In the genomic region with DNA sequence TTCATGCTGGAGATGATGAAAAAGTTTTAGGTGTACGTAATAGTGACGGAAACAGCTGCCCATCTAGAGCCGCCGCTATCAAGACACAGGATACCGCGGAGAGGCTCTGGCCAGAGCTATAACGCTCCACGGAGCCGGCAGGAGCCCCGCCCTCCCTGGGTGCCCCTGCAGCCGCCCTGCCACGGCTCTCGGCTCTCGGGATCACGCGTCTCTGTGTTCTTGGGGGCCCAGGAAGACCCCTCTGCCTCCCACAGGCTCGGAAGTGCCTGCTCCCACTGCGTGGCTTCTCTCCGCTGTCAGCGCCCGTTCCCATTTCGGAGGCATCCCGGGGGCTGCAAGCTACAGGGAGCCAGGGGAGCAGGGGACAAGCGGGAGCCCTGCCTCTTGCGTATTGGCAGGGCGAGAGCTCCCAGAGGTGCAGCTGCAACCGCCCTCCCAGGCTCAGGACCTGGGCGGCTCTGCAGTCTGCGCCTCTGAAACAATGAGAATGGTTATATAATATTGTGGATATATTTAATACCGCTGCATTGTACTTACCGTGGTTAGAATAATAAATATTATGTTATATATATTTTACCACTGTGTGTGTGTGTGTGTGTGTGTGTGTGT, we compare ENCODE assay signal across 18 cellular contexts. TPM values are rescaled to one million over a fixed set of nuclear protein-coding genes. Genes with fewer than 3 reads are reported as not detected.
A peak's percentile ranks its signal among the peaks of the same experiment; 100 is the strongest.
DNase-seq lines count a peak whose midpoint lies in the region; ATAC-seq and TF ChIP-seq lines count a peak whose summit lies in the region.
"Had no signal": no experiment of that assay in that cellular context is flagged by ENCODE, and none has a peak within 500 bp of the region (broad histone marks: within the 10 kb centered on the region; RNA-seq: fewer than 3 reads in every experiment).

No MANE protein-coding gene starts in this region.

- ATAC-seq in Right ventricle myocardium inferior (no peak), upper lobe of right lung (no peak), WTC11 (no peak)
- ATAC-seq: CD8-positive, alpha-beta T cell had no signal

- no peaks in the 10 kb centered on the region for H3K27me3 Mint-ChIP-seq in WTC11 (ENCODE audit: low read depth)
- H3K27me3 Mint-ChIP-seq in CD8-positive, alpha-beta memory T cell = peaks cover 4 to 19% of the 10 kb centered on the region in 2 donors

- H3K27me3 ChIP-seq in adipocyte (replicated peaks; ENCODE audit: control insufficient read depth, insufficient read depth, low read length) (no peaks in the 10 kb centered on the region), upper lobe of right lung (no peaks in the 10 kb centered on the region)
- no peaks in the 10 kb centered on the region for H3K27me3 ChIP-seq in CD8-positive, alpha-beta memory T cell (ENCODE audit: insufficient read depth, low read length, poor library complexity, severe bottlenecking)
- H3K27me3 ChIP-seq: BLaER1 had no signal

- no peak overlapping the region for H3K27ac ChIP-seq in upper lobe of right lung
- H3K27ac ChIP-seq in CD8-positive, alpha-beta memory T cell (ENCODE audit: low read depth, low read length) = no peak overlapping the region
- H3K27ac ChIP-seq: BLaER1, SK-N-MC had no signal

- DNase-seq in Right ventricle myocardium inferior (ENCODE audit: missing footprints) (peak; percentile 35), cardiac septum (ENCODE audit: low spot score) (no peak), adipocyte (ENCODE audit: low read depth) (no peak), left kidney (ENCODE audit: low read depth, low spot score) (peak; percentile 3), upper lobe of right lung (peak; percentile 63), WTC11 (ENCODE audit: low spot score) (no peak), cerebellar cortex (ENCODE audit: low spot score) (no peak)
- no peak for DNase-seq in CD8-positive, alpha-beta memory T cell
- DNase-seq: 8988T; CD8-positive, alpha-beta T cell; DMS79 treated with DMSO at 0.1 percent for 48 hours; NCI-H1417 treated with DMSO at 0.1 percent for 48 hours; NCI-H187 treated with DMSO at 0.1 percent for 48 hours; NCI-H526; Right ventricle myocardium superior had no signal

- no peaks in the 10 kb centered on the region for H3K4me1 Mint-ChIP-seq in WTC11
- no peaks in the 10 kb centered on the region for H3K4me1 Mint-ChIP-seq in CD8-positive, alpha-beta memory T cell

- no peaks in the 10 kb centered on the region for H3K4me1 ChIP-seq in adipocyte (ENCODE audit: control insufficient read depth, insufficient read depth, low read length)
- H3K4me1 ChIP-seq in upper lobe of right lung = no peaks in the 10 kb centered on the region
- no peaks in the 10 kb centered on the region for H3K4me1 ChIP-seq in CD8-positive, alpha-beta memory T cell (ENCODE audit: insufficient read depth, low read length)
- H3K4me1 ChIP-seq: BLaER1, HAP-1 had no signal

- POLR2A ChIA-PET in WTC11 (lab: Charles Lee) = no interaction called here
- POLR2A ChIA-PET in CD8-positive, alpha-beta memory T cell (lab: Charles Lee) = no interaction called here

- TF ChIP-seq CTCF in upper lobe of right lung (IDR thresholded peaks at IDR 0.05) (no peak), WTC11 (IDR thresholded peaks at IDR 0.05) (no peak)

- intact Hi-C loops in Right ventricle myocardium inferior (cut with DNase I) = no loop called here
- intact Hi-C loops in cardiac septum (cut with DNase I) = no loop called here
- intact Hi-C loops in upper lobe of right lung (cut with DNase I) = no loop called here

- no peaks in the 10 kb centered on the region for H3K36me3 ChIP-seq in adipocyte (ENCODE audit: control insufficient read depth, insufficient read depth, low read length, severe bottlenecking)
- no peaks in the 10 kb centered on the region for H3K36me3 ChIP-seq in upper lobe of right lung
- H3K36me3 ChIP-seq in CD8-positive, alpha-beta memory T cell (ENCODE audit: insufficient read depth, low read length) = no peaks in the 10 kb centered on the region
- H3K36me3 ChIP-seq: BLaER1, HAP-1 had no signal

- no peak overlapping the region for H3K27ac Mint-ChIP-seq in WTC11
- no peak overlapping the region for H3K27ac Mint-ChIP-seq in CD8-positive, alpha-beta memory T cell
- H3K27ac Mint-ChIP-seq: CD8-positive, alpha-beta T cell had no signal

- H3K9me3 ChIP-seq in adipocyte (ENCODE audit: control insufficient read depth, low read length) (peaks cover 8% of the 10 kb centered on the region), upper lobe of right lung (no peaks in the 10 kb centered on the region)
- H3K9me3 ChIP-seq in CD8-positive, alpha-beta memory T cell (ENCODE audit: low read length) = no peaks in the 10 kb centered on the region
- H3K9me3 ChIP-seq: HAP-1 had no signal

- CTCF ChIA-PET in WTC11 (lab: Charles Lee) = no interaction called here
- CTCF ChIA-PET in CD8-positive, alpha-beta memory T cell (lab: Charles Lee) = no interaction called here

- H3K36me3 Mint-ChIP-seq in WTC11 = peaks cover 13% of the 10 kb centered on the region
- no peaks in the 10 kb centered on the region for H3K36me3 Mint-ChIP-seq in CD8-positive, alpha-beta memory T cell
- H3K36me3 Mint-ChIP-seq: CD8-positive, alpha-beta T cell had no signal

- peak overlapping the region; percentile 33 for H3K4me3 ChIP-seq in adipocyte (ENCODE audit: low read length)
- no peak overlapping the region for H3K4me3 ChIP-seq in upper lobe of right lung
- H3K4me3 ChIP-seq in CD8-positive, alpha-beta memory T cell (ENCODE audit: low read length) = no peak overlapping the region
- H3K4me3 ChIP-seq: BLaER1, HAP-1, SK-N-MC had no signal

- H3K9me3 Mint-ChIP-seq in WTC11 = peaks cover 53% of the 10 kb centered on the region
- peaks cover 0 to 7% (median 2%) of the 10 kb centered on the region in 5 donors for H3K9me3 Mint-ChIP-seq in CD8-positive, alpha-beta memory T cell
- H3K9me3 Mint-ChIP-seq: CD8-positive, alpha-beta T cell had no signal

- H3K4me3 Mint-ChIP-seq in WTC11 = no peak overlapping the region
- H3K4me3 Mint-ChIP-seq in CD8-positive, alpha-beta memory T cell = no peak overlapping the region
- H3K4me3 Mint-ChIP-seq: CD8-positive, alpha-beta T cell had no signal

- no peak overlapping the region for H3K9ac ChIP-seq in adipocyte (ENCODE audit: low read length)
- H3K9ac ChIP-seq: BLaER1 had no signal

TF ChIP-seq in WTC11, 78 proteins besides CTCF, POLR2A, EP300 and RAD21 (continues in another document):
- TF ChIP-seq, protein P1, sequence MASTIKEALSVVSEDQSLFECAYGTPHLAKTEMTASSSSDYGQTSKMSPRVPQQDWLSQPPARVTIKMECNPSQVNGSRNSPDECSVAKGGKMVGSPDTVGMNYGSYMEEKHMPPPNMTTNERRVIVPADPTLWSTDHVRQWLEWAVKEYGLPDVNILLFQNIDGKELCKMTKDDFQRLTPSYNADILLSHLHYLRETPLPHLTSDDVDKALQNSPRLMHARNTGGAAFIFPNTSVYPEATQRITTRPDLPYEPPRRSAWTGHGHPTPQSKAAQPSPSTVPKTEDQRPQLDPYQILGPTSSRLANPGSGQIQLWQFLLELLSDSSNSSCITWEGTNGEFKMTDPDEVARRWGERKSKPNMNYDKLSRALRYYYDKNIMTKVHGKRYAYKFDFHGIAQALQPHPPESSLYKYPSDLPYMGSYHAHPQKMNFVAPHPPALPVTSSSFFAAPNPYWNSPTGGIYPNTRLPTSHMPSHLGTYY (CRISPR knock-in tag; IDR thresholded peaks at IDR 0.05) = no peak
- TF ChIP-seq, protein P2, sequence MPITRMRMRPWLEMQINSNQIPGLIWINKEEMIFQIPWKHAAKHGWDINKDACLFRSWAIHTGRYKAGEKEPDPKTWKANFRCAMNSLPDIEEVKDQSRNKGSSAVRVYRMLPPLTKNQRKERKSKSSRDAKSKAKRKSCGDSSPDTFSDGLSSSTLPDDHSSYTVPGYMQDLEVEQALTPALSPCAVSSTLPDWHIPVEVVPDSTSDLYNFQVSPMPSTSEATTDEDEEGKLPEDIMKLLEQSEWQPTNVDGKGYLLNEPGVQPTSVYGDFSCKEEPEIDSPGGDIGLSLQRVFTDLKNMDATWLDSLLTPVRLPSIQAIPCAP (CRISPR knock-in tag; IDR thresholded peaks at IDR 0.05) = no peak
- TF ChIP-seq GTF2I (CRISPR knock-in tag; conservative IDR thresholded peaks at IDR 0.05) = no peak
- TF ChIP-seq FOXP1 (CRISPR knock-in tag; IDR thresholded peaks at IDR 0.05; ENCODE audit: borderline replicate concordance) = no peak
- TF ChIP-seq, protein P3, sequence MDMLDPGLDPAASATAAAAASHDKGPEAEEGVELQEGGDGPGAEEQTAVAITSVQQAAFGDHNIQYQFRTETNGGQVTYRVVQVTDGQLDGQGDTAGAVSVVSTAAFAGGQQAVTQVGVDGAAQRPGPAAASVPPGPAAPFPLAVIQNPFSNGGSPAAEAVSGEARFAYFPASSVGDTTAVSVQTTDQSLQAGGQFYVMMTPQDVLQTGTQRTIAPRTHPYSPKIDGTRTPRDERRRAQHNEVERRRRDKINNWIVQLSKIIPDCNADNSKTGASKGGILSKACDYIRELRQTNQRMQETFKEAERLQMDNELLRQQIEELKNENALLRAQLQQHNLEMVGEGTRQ (CRISPR knock-in tag; IDR thresholded peaks at IDR 0.05) = no peak
- no peak for TF ChIP-seq ZNF416 (CRISPR knock-in tag; IDR thresholded peaks at IDR 0.05)

RNA-seq across cellular contexts. Expression of a gene that starts 13.7 kb away (rescaled TPM):
- total RNA-seq in Right ventricle myocardium inferior = not detected
- 0.27 TPM for total RNA-seq in cardiac septum
- total RNA-seq in upper lobe of right lung = not detected
- total RNA-seq in WTC11 (2021) = 0.14 to 0.37 TPM (median 0.20 TPM) in 3 replicates
- total RNA-seq in CD8-positive, alpha-beta memory T cell = not detected
- polyA plus RNA-seq in CD8-positive, alpha-beta memory T cell = not detected
- total RNA-seq: CD8-positive, alpha-beta T cell; Right ventricle myocardium superior had no signal

Comparison
In these comparisons a context has a peak if more than half of its experiments do, and no peak if none do; other contexts are left out.
1. DNase-seq: peak in Right ventricle myocardium inferior (single experiment), left kidney (single experiment) and upper lobe of right lung (single experiment); none in cardiac septum (single experiment), adipocyte (single experiment), WTC11 (single experiment), cerebellar cortex (single experiment) and CD8-positive, alpha-beta memory T cell (0 of 5).